Comparison of ENCODE assay signal across 13 cellular contexts in the genomic region with DNA sequence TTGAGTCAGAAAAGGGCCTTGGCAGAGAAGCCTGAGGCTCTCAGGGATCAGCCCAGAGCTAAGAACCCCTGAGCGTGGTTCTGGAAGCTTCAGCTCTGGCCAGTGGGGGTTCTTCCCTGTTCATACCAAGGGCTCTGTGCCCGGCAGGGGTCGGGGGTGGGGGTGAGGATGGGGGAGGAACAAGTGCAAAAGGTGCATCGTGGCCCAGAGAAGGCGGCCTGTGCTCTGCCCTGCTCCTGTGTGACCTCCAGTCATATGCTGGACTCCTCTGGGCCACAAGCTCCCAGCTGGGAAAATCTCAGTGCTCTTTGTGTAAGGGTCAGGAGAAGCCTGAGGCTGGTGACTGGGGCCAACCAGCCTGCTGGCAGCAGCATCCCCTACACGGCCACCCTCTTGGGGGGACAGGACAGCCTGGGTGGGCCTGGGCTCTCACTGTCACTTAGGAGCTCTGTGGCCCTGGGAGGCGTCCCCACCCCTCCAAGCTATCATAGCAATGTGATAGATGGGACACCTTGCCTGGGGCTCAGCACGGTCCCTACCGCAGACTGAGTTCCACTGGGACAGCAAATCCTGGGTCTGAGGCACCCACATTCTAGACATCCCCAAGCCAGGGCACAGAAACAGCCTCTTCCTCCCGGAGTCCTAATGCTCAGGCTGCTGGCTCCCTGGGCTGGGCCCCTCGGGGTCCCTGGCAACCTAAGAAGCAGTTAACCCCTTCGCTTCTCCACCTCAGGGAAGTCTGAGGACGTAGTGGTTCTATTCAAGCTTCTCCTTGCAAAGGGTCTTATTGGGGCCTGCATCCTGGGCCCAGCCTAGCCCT. TPM values are rescaled to one million over a fixed set of nuclear protein-coding genes. Genes with fewer than 3 reads are reported as not detected.
DNase-seq lines count a peak whose midpoint lies in the region; ATAC-seq, FAIRE-seq and TF ChIP-seq lines count a peak whose summit lies in the region.
"Had no signal": no experiment of that assay in that cellular context is flagged by ENCODE, and none has a peak within 500 bp of the region (broad histone marks: within the 10 kb centered on the region; RNA-seq: fewer than 3 reads in every experiment).

No MANE protein-coding gene starts in this region.

- H3K27me3 ChIP-seq in adrenal gland, result no peaks in the 10 kb centered on the region
- H3K27me3 ChIP-seq in iPS DF 6.9 (ENCODE audit: control insufficient read depth, insufficient read depth, low read length), result no peaks in the 10 kb centered on the region
- H3K27me3 ChIP-seq in trophoblast cell (ENCODE audit: insufficient read depth, low read length), result no peaks in the 10 kb centered on the region

- H3K23ac ChIP-seq in trophoblast cell (ENCODE audit: low read length), result no peak overlapping the region

- H3K18ac ChIP-seq in trophoblast cell (ENCODE audit: low read length), result no peak overlapping the region

- peak overlapping the region; percentile 15 for H4K8ac ChIP-seq in trophoblast cell (ENCODE audit: low read depth, low read length)

- no peak overlapping the region for H3K9ac ChIP-seq in trophoblast cell (ENCODE audit: low read length)

- no peak overlapping the region for H4K12ac ChIP-seq in trophoblast cell (ENCODE audit: low read depth, low read length)

- no peak overlapping the region for H2BK5ac ChIP-seq in trophoblast cell (ENCODE audit: low read depth, low read length, poor library complexity)

- H3K4me3 ChIP-seq in A549, result no peak overlapping the region
- H3K4me3 ChIP-seq in adrenal gland, result peak overlapping the region in 1 of 4 donors; percentile 14
- H3K4me3 ChIP-seq in iPS DF 6.9 (ENCODE audit: low read length), result no peak overlapping the region
- H3K4me3 ChIP-seq in trophoblast cell (ENCODE audit: low read depth, low read length), result no peak overlapping the region

- peak overlapping the region; percentile 21 for H2BK120ac ChIP-seq in trophoblast cell (ENCODE audit: insufficient read depth, low read length, poor library complexity)

- no peak for TF ChIP-seq EP300 in A549 (IDR thresholded peaks at IDR 0.05)

- H3K27me3 Mint-ChIP-seq in activated T-helper 1 cell treated with anti-CD3 and anti-CD28 coated beads, Interleukin-12 subunit alpha, Interleukin-12 subunit beta, Interleukin-2, Interleukin-4 antibody, amounts not matched to agents 30 ng/mL and 10 ng/mL and 1 ng/mL, durations not matched to agents 14 hours and 24 hours and 36 hours (ENCODE audit: insufficient read depth), result no peaks in the 10 kb centered on the region

- DNase-seq in A549 (ENCODE audit: low read depth in 1 of 2, low spot score in 1 of 2) (no peak), adrenal gland (no peak), iPS DF 6.9 (ENCODE audit: low read depth, low spot score) (no peak), trophoblast cell (no peak), AG08395 (ENCODE audit: low spot score) (no peak), sciatic nerve (ENCODE audit: low spot score) (no peak)
- no peak for DNase-seq in activated T-helper 1 cell treated with anti-CD3 and anti-CD28 coated beads, Interleukin-12 subunit alpha, Interleukin-12 subunit beta, Interleukin-2, Interleukin-4 antibody, amounts not matched to agents 30 ng/mL and 10 ng/mL and 1 ng/mL, durations not matched to agents 14 hours and 24 hours and 36 hours (ENCODE audit: low spot score)
- DNase-seq: activated naive CD4-positive, alpha-beta T cell treated with anti-CD3 and anti-CD28 coated beads for 36 hours; EL; NCI-H2171 treated with DMSO at 0.1 percent for 48 hours had no signal

- intact Hi-C loops in adrenal gland (cut with DNase I) (no loop called here), sciatic nerve (cut with DNase I) (no loop called here)
- intact Hi-C loops in activated T-helper 1 cell treated with anti-CD3 and anti-CD28 coated beads, Interleukin-12 subunit alpha, Interleukin-12 subunit beta, Interleukin-2, Interleukin-4 antibody, amounts not matched to agents 30 ng/mL and 10 ng/mL and 1 ng/mL, durations not matched to agents 14 hours and 24 hours and 36 hours (cut with micrococcal nuclease), result no loop called here

- POLR2A ChIA-PET in A549 (lab: Yijun Ruan, JAX), result interaction anchor here (0.9 kb wide), 1 partner anchor 16 kb away, joined by 3 read pairs; no protein-coding TSS in a partner anchor

- TF ChIP-seq RAD21 in A549 (conservative IDR thresholded peaks at IDR 0.05 in 1 of 2, IDR thresholded peaks at IDR 0.05 in 1 of 2), result no peak

- no peak for FAIRE-seq in A549 (lab: Jason Lieb, UNC)

- peaks cover 6% of the 10 kb centered on the region for H3K36me3 Mint-ChIP-seq in activated T-helper 1 cell treated with anti-CD3 and anti-CD28 coated beads, Interleukin-12 subunit alpha, Interleukin-12 subunit beta, Interleukin-2, Interleukin-4 antibody, amounts not matched to agents 30 ng/mL and 10 ng/mL and 1 ng/mL, durations not matched to agents 14 hours and 24 hours and 36 hours (ENCODE audit: low read depth)
- H3K36me3 Mint-ChIP-seq: stimulated activated effector memory CD8-positive, alpha-beta T cell treated with anti-CD3 and anti-CD28 coated beads, Interleukin-12 subunit alpha, Interleukin-12 subunit beta, amount 100 ng/mL, for 72 hours had no signal

- no peak overlapping the region for H3K14ac ChIP-seq in trophoblast cell (ENCODE audit: low read length)

- H3K4me3 Mint-ChIP-seq in activated T-helper 1 cell treated with anti-CD3 and anti-CD28 coated beads, Interleukin-12 subunit alpha, Interleukin-12 subunit beta, Interleukin-2, Interleukin-4 antibody, amounts not matched to agents 30 ng/mL and 10 ng/mL and 1 ng/mL, durations not matched to agents 14 hours and 24 hours and 36 hours, result no peak overlapping the region
- H3K4me3 Mint-ChIP-seq: activated naive CD4-positive, alpha-beta T cell treated with anti-CD3 and anti-CD28 coated beads for 36 hours; stimulated activated effector memory CD8-positive, alpha-beta T cell treated with anti-CD3 and anti-CD28 coated beads, Interleukin-12 subunit alpha, Interleukin-12 subunit beta, amount 100 ng/mL, for 72 hours had no signal

- no peak overlapping the region for H3K4ac ChIP-seq in trophoblast cell (ENCODE audit: low read depth, low read length)

- H3K27ac ChIP-seq in A549 (peak overlapping the region in 1 of 2 experiments; percentile 48; a peak in 3 of 6 replicates), adrenal gland (peak overlapping the region; percentile 89 to 94 (median 92)), iPS DF 6.9 (ENCODE audit: low read length) (peak overlapping the region; percentile 19), trophoblast cell (ENCODE audit: low read depth, low read length) (no peak overlapping the region)

- peaks cover 2% of the 10 kb centered on the region for H3K79me2 ChIP-seq in trophoblast cell (ENCODE audit: control insufficient read depth, insufficient read depth, low read length, poor library complexity)

- CTCF ChIA-PET in A549 (lab: Yijun Ruan, JAX), result interaction anchor here (1.1 to 4.9 kb wide), 6 partner anchors 9 to 21 kb away, joined by 3 to 42 read pairs (median 8); no protein-coding TSS in a partner anchor

- H3K27ac Mint-ChIP-seq in activated T-helper 1 cell treated with anti-CD3 and anti-CD28 coated beads, Interleukin-12 subunit alpha, Interleukin-12 subunit beta, Interleukin-2, Interleukin-4 antibody, amounts not matched to agents 30 ng/mL and 10 ng/mL and 1 ng/mL, durations not matched to agents 14 hours and 24 hours and 36 hours, result no peak overlapping the region
- H3K27ac Mint-ChIP-seq: activated naive CD4-positive, alpha-beta T cell treated with anti-CD3 and anti-CD28 coated beads for 36 hours; stimulated activated effector memory CD8-positive, alpha-beta T cell treated with anti-CD3 and anti-CD28 coated beads, Interleukin-12 subunit alpha, Interleukin-12 subunit beta, amount 100 ng/mL, for 72 hours had no signal

- H3K9me3 ChIP-seq in A549 (no peaks in the 10 kb centered on the region), adrenal gland (replicated peaks in 1 of 3) (no peaks in the 10 kb centered on the region), iPS DF 6.9 (ENCODE audit: control insufficient read depth, insufficient read depth, low read length) (no peaks in the 10 kb centered on the region; the same call in 1 of the 2 replicates), trophoblast cell (ENCODE audit: insufficient read depth, low read depth, low read length) (peaks cover 9% of the 10 kb centered on the region)

- TF ChIP-seq CTCF in A549 (IDR thresholded peaks at IDR 0.05) (no peak), adrenal gland (IDR thresholded peaks at IDR 0.05) (no peak)

- peaks cover 8% of the 10 kb centered on the region for H3K4me1 Mint-ChIP-seq in activated T-helper 1 cell treated with anti-CD3 and anti-CD28 coated beads, Interleukin-12 subunit alpha, Interleukin-12 subunit beta, Interleukin-2, Interleukin-4 antibody, amounts not matched to agents 30 ng/mL and 10 ng/mL and 1 ng/mL, durations not matched to agents 14 hours and 24 hours and 36 hours (ENCODE audit: low read depth)

- peak overlapping the region; percentile 5 for H2BK12ac ChIP-seq in trophoblast cell (ENCODE audit: low read length)

- peaks cover 13% of the 10 kb centered on the region for H3K79me1 ChIP-seq in trophoblast cell (ENCODE audit: low read length)

- H2AFZ ChIP-seq in trophoblast cell (ENCODE audit: insufficient read depth, low read length, poor library complexity), result peak overlapping the region; percentile 43

- 93% methylated on average over 5 of the region's 13 CpGs for WGBS in A549 (ENCODE audit: missing lambda C conversion rate)
- 41 to 57% (median 44%) methylated on average over 11 to 13 of the region's 13 CpGs; no CpG with 5 or more reads in 1 of the 4 donors for WGBS in adrenal gland, 4 donors
- WGBS in iPS DF 6.9 (ENCODE audit: insufficient coverage, insufficient read length), result no CpG with 5 or more reads among the region's 13 CpGs
- WGBS in trophoblast cell (ENCODE audit: extremely low coverage, insufficient coverage, insufficient read length), result no CpG with 5 or more reads among the region's 13 CpGs

- H3K9me3 Mint-ChIP-seq in activated T-helper 1 cell treated with anti-CD3 and anti-CD28 coated beads, Interleukin-12 subunit alpha, Interleukin-12 subunit beta, Interleukin-2, Interleukin-4 antibody, amounts not matched to agents 30 ng/mL and 10 ng/mL and 1 ng/mL, durations not matched to agents 14 hours and 24 hours and 36 hours, result peaks cover 12% of the 10 kb centered on the region

- peaks cover 39% of the 10 kb centered on the region for H3K4me1 ChIP-seq in A549
- peaks cover 43 to 50% of the 10 kb centered on the region in 2 donors for H3K4me1 ChIP-seq in adrenal gland (replicated peaks in 1 of 2)
- peaks cover 39% of the 10 kb centered on the region for H3K4me1 ChIP-seq in iPS DF 6.9 (ENCODE audit: control insufficient read depth, insufficient read depth, low read length)
- peaks cover 34 to 43% of the 10 kb centered on the region in 2 experiments for H3K4me1 ChIP-seq in trophoblast cell (ENCODE audit: control insufficient read depth in 1 of 2, insufficient read depth in 2 of 2, low read length in 2 of 2)

- TF ChIP-seq POLR2A in A549 (IDR thresholded peaks at IDR 0.05; ENCODE audit: low read length), result no peak
- no peak for TF ChIP-seq POLR2A in adrenal gland (IDR thresholded peaks at IDR 0.05)

- peak overlapping the region; percentile 30 for H4K91ac ChIP-seq in trophoblast cell (ENCODE audit: low read depth, low read length)

- H3K4me2 ChIP-seq in A549 (0 out of 3 replicates have a peak overlapping the region, but pooled peaks have one; percentile 7), trophoblast cell (ENCODE audit: low read length) (no peak overlapping the region)

- no peaks in the 10 kb centered on the region for H3K36me3 ChIP-seq in adrenal gland (replicated peaks in 1 of 2)
- H3K36me3 ChIP-seq in iPS DF 6.9 (ENCODE audit: control insufficient read depth, insufficient read depth, low read length), result no peaks in the 10 kb centered on the region
- H3K36me3 ChIP-seq in trophoblast cell (ENCODE audit: control insufficient read depth in 1 of 2, insufficient read depth in 2 of 2, low read length in 2 of 2), result no peaks in the 10 kb centered on the region

- peak overlapping the region; percentile 9 for H2AK5ac ChIP-seq in trophoblast cell (ENCODE audit: low read length)

- ATAC-seq in A549 (no peak), sciatic nerve (no peak), HG03432 (IDR thresholded peaks at IDR 0.05; ENCODE audit: unreplicated experiment) (no peak)
- ATAC-seq: stimulated activated effector memory CD8-positive, alpha-beta T cell treated with anti-CD3 and anti-CD28 coated beads, Interleukin-12 subunit alpha, Interleukin-12 subunit beta, amount 100 ng/mL, for 72 hours had no signal

RNA-seq across cellular contexts. Expression of a gene that starts 2.5 kb away (rescaled TPM):
- polyA plus RNA-seq in A549 (2011; rRNA removed) (1.1 and 1.4 TPM in 2 replicates), A549 (2017; fragmentation: RNase III; extraction: RNeasy Plus Mini Kit Qiagen cat#74134 plus additional on column Dnase treatment) (0.33 to 0.54 TPM (median 0.35 TPM) in 3 replicates), adrenal gland (10 to 100 TPM in 2 of 3 donors, 1 to 10 TPM in 1; 9.5 to 16.5 (median 13.4) TPM)
- polyA plus RNA-seq in A549 (2012; cell fraction: cytosol; rRNA removed), result 0.36 and 0.54 TPM in 2 replicates
- polyA plus RNA-seq in A549 (2012; cell fraction: nucleus; rRNA removed), result 0.67 and 0.81 TPM in 2 replicates
- polyA minus RNA-seq in A549 (2011; rRNA and poly(A)+ RNA removed), result 1.3 and 1.7 TPM in 2 replicates
- total RNA-seq in adrenal gland (10 to 100 TPM; 26.3 to 44.2 (median 36.6) TPM), sciatic nerve (66.2 TPM)
- polyA plus RNA-seq in trophoblast cell (2013), result 0.06 and 0.14 TPM in 2 replicates
- total RNA-seq in activated T-helper 1 cell treated with anti-CD3 and anti-CD28 coated beads, Interleukin-12 subunit alpha, Interleukin-12 subunit beta, Interleukin-2, Interleukin-4 antibody, amounts not matched to agents 30 ng/mL and 10 ng/mL and 1 ng/mL, durations not matched to agents 14 hours and 24 hours and 36 hours, result not detected in 2 replicates
- total RNA-seq: activated naive CD4-positive, alpha-beta T cell treated with anti-CD3 and anti-CD28 coated beads for 36 hours had no signal

RNA-seq across cellular contexts. Expression of a gene that starts 3.5 kb away (rescaled TPM):
- polyA plus RNA-seq in A549 (2011; rRNA removed) (14.0 and 17.9 TPM in 2 replicates), A549 (2017; fragmentation: RNase III; extraction: RNeasy Plus Mini Kit Qiagen cat#74134 plus additional on column Dnase treatment) (7.4 to 9.9 TPM (median 8.4 TPM) in 3 replicates), adrenal gland (1,000 to 10,000 TPM in 1 of 3 donors, 100 to 1,000 TPM in 2; 176 to 1,434 (median 799) TPM)
- polyA plus RNA-seq in A549 (2012; cell fraction: cytosol; rRNA removed), result 26.0 and 30.4 TPM in 2 replicates
- polyA plus RNA-seq in A549 (2012; cell fraction: nucleus; rRNA removed), result 17.8 and 19.6 TPM in 2 replicates
- polyA minus RNA-seq in A549 (2011; rRNA and poly(A)+ RNA removed), result 10.0 and 13.5 TPM in 2 replicates
- total RNA-seq in adrenal gland (100 to 1,000 TPM; 177 to 599 (median 404) TPM), sciatic nerve (132 TPM)
- polyA plus RNA-seq in trophoblast cell (2013), result 0.90 and 1.0 TPM in 2 replicates
- total RNA-seq in activated T-helper 1 cell treated with anti-CD3 and anti-CD28 coated beads, Interleukin-12 subunit alpha, Interleukin-12 subunit beta, Interleukin-2, Interleukin-4 antibody, amounts not matched to agents 30 ng/mL and 10 ng/mL and 1 ng/mL, durations not matched to agents 14 hours and 24 hours and 36 hours, result 0.49 and 0.56 TPM in 2 replicates
- total RNA-seq: kidney epithelial cell had no signal

RNA-seq across cellular contexts. Expression of a gene that starts 13.4 kb away (rescaled TPM):
- polyA plus RNA-seq in A549 (2011; rRNA removed) (not detected in 2 replicates), A549 (2017; fragmentation: RNase III; extraction: RNeasy Plus Mini Kit Qiagen cat#74134 plus additional on column Dnase treatment) (not detected in 3 replicates), adrenal gland (100 to 1,000 TPM in 1 of 3 donors, 10 to 100 TPM in 1, 1 to 10 TPM in 1; 6.6 to 592 (median 52.2) TPM)
- polyA plus RNA-seq in A549 (2012; cell fraction: cytosol; rRNA removed), result not detected in 2 replicates
- not detected in 2 replicates for polyA plus RNA-seq in A549 (2012; cell fraction: nucleus; rRNA removed)
- polyA minus RNA-seq in A549 (2011; rRNA and poly(A)+ RNA removed), result not detected in 2 replicates
- total RNA-seq in adrenal gland (10 to 100 TPM; 15.3 to 38.1 (median 22.6) TPM), sciatic nerve (599 TPM)
- polyA plus RNA-seq in trophoblast cell (2013), result 0.08 TPM in 1 of 2 replicates, not detected in the other
- total RNA-seq in activated T-helper 1 cell treated with anti-CD3 and anti-CD28 coated beads, Interleukin-12 subunit alpha, Interleukin-12 subunit beta, Interleukin-2, Interleukin-4 antibody, amounts not matched to agents 30 ng/mL and 10 ng/mL and 1 ng/mL, durations not matched to agents 14 hours and 24 hours and 36 hours, result not detected in 2 replicates
- total RNA-seq: activated naive CD4-positive, alpha-beta T cell treated with anti-CD3 and anti-CD28 coated beads for 36 hours; kidney epithelial cell had no signal

Comparison
In these comparisons a context has a peak if more than half of its experiments do, and no peak if none do; other contexts are left out.
1. RNA of a gene that starts 2.5 kb away (total RNA-seq): 66.2 TPM in sciatic nerve (single experiment) and 26.3 to 44.2 TPM in adrenal gland; not detected in activated T-helper 1 cell treated with anti-CD3 and anti-CD28 coated beads, Interleukin-12 subunit alpha, Interleukin-12 subunit beta, Interleukin-2, Interleukin-4 antibody, amounts not matched to agents 30 ng/mL and 10 ng/mL and 1 ng/mL, durations not matched to agents 14 hours and 24 hours and 36 hours; every median in the first group is over 10 times any median in the second.
2. RNA of a gene that starts 3.5 kb away (total RNA-seq): 177 to 599 TPM in adrenal gland and 132 TPM in sciatic nerve (single experiment); 0.49 to 0.56 TPM in activated T-helper 1 cell treated with anti-CD3 and anti-CD28 coated beads, Interleukin-12 subunit alpha, Interleukin-12 subunit beta, Interleukin-2, Interleukin-4 antibody, amounts not matched to agents 30 ng/mL and 10 ng/mL and 1 ng/mL, durations not matched to agents 14 hours and 24 hours and 36 hours; every median in the first group is over 10 times any median in the second.
3. RNA of a gene that starts 13.4 kb away (total RNA-seq): 599 TPM in sciatic nerve (single experiment) and 15.3 to 38.1 TPM in adrenal gland; not detected in activated T-helper 1 cell treated with anti-CD3 and anti-CD28 coated beads, Interleukin-12 subunit alpha, Interleukin-12 subunit beta, Interleukin-2, Interleukin-4 antibody, amounts not matched to agents 30 ng/mL and 10 ng/mL and 1 ng/mL, durations not matched to agents 14 hours and 24 hours and 36 hours; every median in the first group is over 10 times any median in the second.